9 cellular contexts compared by ENCODE assay signal in the genomic region with DNA sequence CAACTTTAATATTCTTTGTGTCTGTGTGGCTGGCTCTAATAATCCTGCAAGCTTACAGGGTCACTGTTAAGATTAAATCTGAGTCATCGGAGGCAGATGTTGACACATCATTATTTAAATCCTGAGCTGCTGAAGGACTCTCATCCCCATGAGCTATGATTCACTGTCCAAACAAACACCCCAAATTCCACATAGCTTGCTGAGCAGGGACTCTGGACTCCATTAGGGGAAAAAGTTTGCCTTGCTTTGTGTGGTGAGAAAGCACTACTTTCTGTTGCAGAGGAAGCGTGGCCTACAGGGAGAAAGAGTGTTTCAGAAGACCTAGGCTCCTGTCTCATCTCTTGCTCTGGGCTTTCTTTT.
A peak's percentile ranks its signal among the peaks of the same experiment; 100 is the strongest.
DNase-seq lines count a peak whose midpoint lies in the region; ATAC-seq and TF ChIP-seq lines count a peak whose summit lies in the region.
"Had no signal": no experiment of that assay in that cellular context is flagged by ENCODE, and none has a peak within 500 bp of the region (broad histone marks: within the 10 kb centered on the region; RNA-seq: fewer than 3 reads in every experiment).

No MANE protein-coding gene starts in this region.

- peak overlapping the region; percentile 34 to 42 for H3K27ac ChIP-seq in ascending aorta

- peak; percentile 93 for DNase-seq in AG09309 (ENCODE audit: low read depth)
- peak; percentile 96 for DNase-seq in HT1080 (ENCODE audit: low read depth)
- DNase-seq in ascending aorta (ENCODE audit: low spot score in 2 of 2), result peak in 1 of 2 donors; percentile 67
- peak; percentile 94 for DNase-seq in kidney glomerular epithelial cell (lab: John Stamatoyannopoulos, UW)
- no peak for DNase-seq in activated CD4-positive, alpha-beta T cell treated with anti-CD3 and anti-CD28 coated beads, Interleukin-2, amount 10 ng/mL, durations not matched to agents 24 days and 14 days
- DNase-seq in H7, result no peak
- DNase-seq: naive B cell had no signal

- no peak for ATAC-seq in HG02884 (IDR thresholded peaks at IDR 0.05; ENCODE audit: unreplicated experiment)
- no peak for ATAC-seq in HG02885 (IDR thresholded peaks at IDR 0.05; ENCODE audit: poor library complexity, unreplicated experiment)

- no peak overlapping the region for H3K27ac Mint-ChIP-seq in activated CD4-positive, alpha-beta T cell treated with anti-CD3 and anti-CD28 coated beads, Interleukin-2, amount 10 ng/mL, durations not matched to agents 24 days and 14 days
- H3K27ac Mint-ChIP-seq: naive B cell had no signal

- intact Hi-C loops in ascending aorta (cut with DNase I), result no loop called here
- intact Hi-C loops in activated CD4-positive, alpha-beta T cell treated with anti-CD3 and anti-CD28 coated beads, Interleukin-2, amount 10 ng/mL, durations not matched to agents 24 days and 14 days (cut with micrococcal nuclease), result no loop called here

- no peaks in the 10 kb centered on the region for H3K36me3 Mint-ChIP-seq in activated CD4-positive, alpha-beta T cell treated with anti-CD3 and anti-CD28 coated beads, Interleukin-2, amount 10 ng/mL, durations not matched to agents 24 days and 14 days (ENCODE audit: low read depth)
- H3K36me3 Mint-ChIP-seq: naive B cell had no signal

- H3K4me3 ChIP-seq in AG09309 (ENCODE audit: control insufficient read depth, low read depth, low read length) (no peak overlapping the region), ascending aorta (no peak overlapping the region), H7 (ENCODE audit: insufficient read depth, low read depth, low read length) (no peak overlapping the region)

- TF ChIP-seq CTCF in AG09309 (IDR thresholded peaks at IDR 0.05; ENCODE audit: control insufficient read depth, insufficient read depth, low read depth, low read length, missing control alignments), result no peak
- TF ChIP-seq CTCF in ascending aorta (IDR thresholded peaks at IDR 0.05), result no peak

- H3K9me3 ChIP-seq in ascending aorta, result no peaks in the 10 kb centered on the region

- no peaks in the 10 kb centered on the region for H3K27me3 ChIP-seq in ascending aorta
- no peaks in the 10 kb centered on the region for H3K27me3 ChIP-seq in H7 (ENCODE audit: control insufficient read depth, insufficient read depth, low read length)

- H3K4me1 ChIP-seq in ascending aorta, result peaks cover 0 to 8% of the 10 kb centered on the region in 2 donors

- H3K27me3 Mint-ChIP-seq in activated CD4-positive, alpha-beta T cell treated with anti-CD3 and anti-CD28 coated beads, Interleukin-2, amount 10 ng/mL, durations not matched to agents 24 days and 14 days, result no peaks in the 10 kb centered on the region
- H3K27me3 Mint-ChIP-seq: naive B cell had no signal

- H3K9me3 Mint-ChIP-seq in activated CD4-positive, alpha-beta T cell treated with anti-CD3 and anti-CD28 coated beads, Interleukin-2, amount 10 ng/mL, durations not matched to agents 24 days and 14 days, result no peaks in the 10 kb centered on the region

- no peak overlapping the region for H3K4me3 Mint-ChIP-seq in activated CD4-positive, alpha-beta T cell treated with anti-CD3 and anti-CD28 coated beads, Interleukin-2, amount 10 ng/mL, durations not matched to agents 24 days and 14 days
- H3K4me3 Mint-ChIP-seq: naive B cell had no signal

- H3K36me3 ChIP-seq in ascending aorta (no peaks in the 10 kb centered on the region), H7 (replicated peaks; ENCODE audit: control insufficient read depth, insufficient read depth, low read length) (no peaks in the 10 kb centered on the region)

- H3K4me1 Mint-ChIP-seq in activated CD4-positive, alpha-beta T cell treated with anti-CD3 and anti-CD28 coated beads, Interleukin-2, amount 10 ng/mL, durations not matched to agents 24 days and 14 days, result peaks cover 8% of the 10 kb centered on the region

Comparison
In these comparisons a context has a peak if more than half of its experiments do, and no peak if none do; other contexts are left out.
1. DNase-seq: peak in AG09309 (single experiment), HT1080 (single experiment) and kidney glomerular epithelial cell (single experiment); none in activated CD4-positive, alpha-beta T cell treated with anti-CD3 and anti-CD28 coated beads, Interleukin-2, amount 10 ng/mL, durations not matched to agents 24 days and 14 days (single experiment) and H7 (single experiment).